9 cellular contexts compared by ENCODE assay signal in genomic region chr3:112464264-112464663, GRCh38. TPM values are rescaled to one million over a fixed set of nuclear protein-coding genes. Genes with fewer than 3 reads are reported as not detected.
A peak's percentile ranks its signal among the peaks of the same experiment; 100 is the strongest.
DNase-seq lines count a peak whose midpoint lies in the region; ATAC-seq and TF ChIP-seq lines count a peak whose summit lies in the region.
"Had no signal": no experiment of that assay in that cellular context is flagged by ENCODE, and none has a peak within 500 bp of the region (broad histone marks: within the 10 kb centered on the region; RNA-seq: fewer than 3 reads in every experiment).

No MANE protein-coding gene starts in this region.

- H3K4me2 ChIP-seq in SU-DHL-6 (ENCODE audit: low read depth, low read length, poor library complexity, severe bottlenecking) = peak overlapping the region; percentile 74

- TF ChIP-seq CTCF in SU-DHL-6 (IDR thresholded peaks at IDR 0.05; ENCODE audit: insufficient read depth, low read length, poor library complexity, severe bottlenecking) = no peak

- H3K4me1 ChIP-seq in naive thymus-derived CD4-positive, alpha-beta T cell (ENCODE audit: control insufficient read depth in 2 of 2, insufficient read depth in 2 of 2, low read length in 2 of 2) = peaks cover 54 to 63% of the 10 kb centered on the region in 2 donors

- peaks cover 0 to 13% (median 0%) of the 10 kb centered on the region in 11 donors for H3K9me3 Mint-ChIP-seq in naive thymus-derived CD4-positive, alpha-beta T cell

- H3F3A ChIP-seq in SU-DHL-6 (ENCODE audit: insufficient read depth) = no peaks in the 10 kb centered on the region

- H3K4me3 Mint-ChIP-seq in naive thymus-derived CD4-positive, alpha-beta T cell = peak overlapping the region; percentile 39 to 84 (median 74)

- H3K9me2 ChIP-seq in SU-DHL-6 (replicated peaks; ENCODE audit: insufficient read depth, low read length) = no peaks in the 10 kb centered on the region

- H4K20me1 ChIP-seq in SU-DHL-6 (ENCODE audit: low read depth, low read length) = no peaks in the 10 kb centered on the region

- H3K4me3 ChIP-seq in SU-DHL-6 (ENCODE audit: insufficient read depth, low read length, poor library complexity, severe bottlenecking) = peak overlapping the region; percentile 25
- peak overlapping the region; percentile 7 for H3K4me3 ChIP-seq in naive thymus-derived CD4-positive, alpha-beta T cell (ENCODE audit: low read length)

- no peak overlapping the region for H2AFZ ChIP-seq in SU-DHL-6 (ENCODE audit: low read depth, low read length, severe bottlenecking)

- no peaks in the 10 kb centered on the region for H3K79me2 ChIP-seq in SU-DHL-6 (ENCODE audit: insufficient read depth, low read length)

- POLR2A ChIA-PET in naive thymus-derived CD4-positive, alpha-beta T cell (lab: Charles Lee) = interaction anchor here (0.6 to 2.0 kb wide), 7 partner anchors 9 to 107 kb away, joined by 3 to 8 read pairs (median 3); partner anchors contain the start of genes ATG3 and SLC35A5

- peak; percentile 47 for ATAC-seq in GM18511 (IDR thresholded peaks at IDR 0.05; ENCODE audit: unreplicated experiment)
- ATAC-seq in HG02885 (IDR thresholded peaks at IDR 0.05; ENCODE audit: poor library complexity, unreplicated experiment) = peak; percentile 47
- peak; percentile 83 for ATAC-seq in naive thymus-derived CD4-positive, alpha-beta T cell
- ATAC-seq in sciatic nerve = no peak

- H3K27me3 ChIP-seq in SU-DHL-6 (ENCODE audit: low read length) = no peaks in the 10 kb centered on the region
- H3K27me3 ChIP-seq in naive thymus-derived CD4-positive, alpha-beta T cell (ENCODE audit: control insufficient read depth in 2 of 2, insufficient read depth in 2 of 2, low read length in 2 of 2) = no peaks in the 10 kb centered on the region

- H3K27ac Mint-ChIP-seq in naive thymus-derived CD4-positive, alpha-beta T cell = peak overlapping the region; percentile 55 to 96 (median 86)

- no peaks in the 10 kb centered on the region for H3K27me3 Mint-ChIP-seq in naive thymus-derived CD4-positive, alpha-beta T cell

- CTCF ChIA-PET in naive thymus-derived CD4-positive, alpha-beta T cell (lab: Charles Lee) = interaction anchor here (0.8 to 1.0 kb wide), 3 partner anchors 37 to 353 kb away, joined by 3 to 4 read pairs (median 3); partner anchors contain the start of gene CD200

- no peaks in the 10 kb centered on the region for H3K9me3 ChIP-seq in SU-DHL-6 (ENCODE audit: insufficient read depth, low read length)
- H3K9me3 ChIP-seq in naive thymus-derived CD4-positive, alpha-beta T cell (ENCODE audit: control insufficient read depth in 2 of 3, low read length in 3 of 3) = no peaks in the 10 kb centered on the region

- intact Hi-C loops in naive thymus-derived CD4-positive, alpha-beta T cell (cut with micrococcal nuclease) = loop anchor here (1.0 to 10.0 kb wide), 9 partner anchors 9 to 531 kb away; partner anchors contain the start of genes BTLA (in 2 of the 2), GCSAM (in 1 of the 2) and GTPBP8 (in 1 of the 2)
- intact Hi-C loops in sciatic nerve (cut with DNase I) = no loop called here

- no peaks in the 10 kb centered on the region for H3K36me3 ChIP-seq in SU-DHL-6 (ENCODE audit: low read length)
- no peaks in the 10 kb centered on the region for H3K36me3 ChIP-seq in naive thymus-derived CD4-positive, alpha-beta T cell (ENCODE audit: control insufficient read depth in 2 of 3, insufficient read depth in 3 of 3, low read length in 3 of 3)

- H3K27ac ChIP-seq in SU-DHL-6 (ENCODE audit: low read depth, low read length) (peak overlapping the region; percentile 62), substantia nigra (ENCODE audit: low read depth, low read length, poor library complexity, severe bottlenecking) (no peak overlapping the region)
- H3K27ac ChIP-seq in naive thymus-derived CD4-positive, alpha-beta T cell (ENCODE audit: low read depth, low read length) = peak overlapping the region; percentile 43

- peak in 7 of 9 donors; percentile 28 to 56 (median 47) for DNase-seq in naive thymus-derived CD4-positive, alpha-beta T cell
- DNase-seq in AG20443 (ENCODE audit: low spot score) (no peak), substantia nigra (lab: John Stamatoyannopoulos, UW) (no peak), sciatic nerve (ENCODE audit: low spot score) (no peak), RKO (ENCODE audit: low spot score) (no peak)

- H3K4me1 Mint-ChIP-seq in naive thymus-derived CD4-positive, alpha-beta T cell = peaks cover 40 to 95% (median 88%) of the 10 kb centered on the region in 7 donors

- peak overlapping the region; percentile 7; the same call in 1 of the 2 replicates for H3K9ac ChIP-seq in SU-DHL-6 (ENCODE audit: low read length)

- peaks cover 4 to 53% (median 29%) of the 10 kb centered on the region in 5 donors for H3K36me3 Mint-ChIP-seq in naive thymus-derived CD4-positive, alpha-beta T cell

RNA-seq across cellular contexts. Expression of gene BTLA, which starts 35.0 kb away (rescaled TPM):
- 10 to 100 TPM; 15.6 to 29.5 (median 26.1) TPM for total RNA-seq in naive thymus-derived CD4-positive, alpha-beta T cell
- polyA plus RNA-seq in naive thymus-derived CD4-positive, alpha-beta T cell = 10 to 100 TPM; 13.3 to 18.5 TPM
- total RNA-seq in sciatic nerve = 0.45 TPM
- total RNA-seq: kidney epithelial cell had no signal

Comparison
In these comparisons a context has a peak if more than half of its experiments do, and no peak if none do; other contexts are left out.
1. DNase-seq: peak in naive thymus-derived CD4-positive, alpha-beta T cell (7 of 9); none in AG20443 (single experiment), substantia nigra (0 of 49), sciatic nerve (single experiment) and RKO (single experiment).
2. RNA of gene BTLA, which starts 35.0 kb away (total RNA-seq): 15.6 to 29.5 TPM in naive thymus-derived CD4-positive, alpha-beta T cell; 0.45 TPM in sciatic nerve (single experiment); every median in the first group is over 10 times any median in the second.